In the genomic region with DNA sequence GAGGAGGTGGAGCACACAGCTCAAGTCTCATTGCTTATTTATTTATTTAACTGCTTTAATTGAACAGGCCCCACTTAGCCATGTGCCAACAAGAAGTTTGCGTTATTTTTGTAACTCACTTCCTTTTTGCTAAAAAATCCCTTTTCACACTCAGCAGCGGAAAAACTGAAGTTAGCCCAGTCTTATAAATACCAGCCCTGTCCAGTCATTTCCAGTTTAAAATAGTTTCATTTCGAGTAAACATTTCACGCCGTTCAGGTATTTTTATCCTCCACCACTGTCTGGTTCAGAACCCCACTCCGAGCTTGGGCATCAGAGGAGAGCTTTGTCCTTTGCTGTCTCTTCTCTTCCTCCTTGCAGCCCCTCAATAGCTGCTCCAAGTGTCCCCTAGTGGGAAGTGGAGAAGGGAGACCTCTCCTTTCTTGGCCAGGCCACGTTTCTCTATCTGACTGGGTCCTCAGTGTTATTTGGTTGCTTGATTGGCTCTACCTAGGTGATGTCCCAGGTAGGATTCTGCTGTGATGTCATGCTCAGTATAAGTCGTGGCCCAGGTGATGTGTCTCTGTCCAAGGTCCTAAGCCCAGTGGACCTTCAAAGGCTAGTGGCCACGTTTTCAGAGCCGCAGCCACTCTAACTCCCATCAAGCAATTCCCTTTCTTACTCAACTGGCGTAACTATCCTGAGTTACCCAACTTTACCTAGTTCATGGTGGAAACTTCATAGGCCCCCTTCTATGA, we compare ENCODE assay signal across 12 cellular contexts. TPM values are rescaled to one million over a fixed set of nuclear protein-coding genes. Genes with fewer than 3 reads are reported as not detected.
DNase-seq lines count a peak whose midpoint lies in the region; ATAC-seq and TF ChIP-seq lines count a peak whose summit lies in the region.
"Had no signal": no experiment of that assay in that cellular context is flagged by ENCODE, and none has a peak within 500 bp of the region (broad histone marks: within the 10 kb centered on the region; RNA-seq: fewer than 3 reads in every experiment).

No MANE protein-coding gene starts in this region.

- ATAC-seq in GM19351 (IDR thresholded peaks at IDR 0.05; ENCODE audit: unreplicated experiment) (peak; percentile 93), HG02870 (IDR thresholded peaks at IDR 0.05; ENCODE audit: unreplicated experiment) (peak; percentile 94), right cardiac atrium (no peak), HG03045 (IDR thresholded peaks at IDR 0.05; ENCODE audit: unreplicated experiment) (no peak)
- ATAC-seq: PC-3, psoas muscle had no signal

- H3K4me3 ChIP-seq in right cardiac atrium (ENCODE audit: low read length): no peak overlapping the region
- H3K4me3 ChIP-seq: psoas muscle had no signal

- 68% methylated on average over 11 of the region's 11 CpGs for WGBS in right cardiac atrium

- DNase-seq in GM10248 (ENCODE audit: extremely low spot score): peak; percentile 49
- DNase-seq in NOMO-1 treated with DMSO at 0.1 percent for 48 hours (lab: John Stamatoyannopoulos, UW; ENCODE audit: unreplicated experiment): peak; percentile 31
- DNase-seq in epidermal melanocyte (ENCODE audit: insufficient read length, low spot score): no peak
- no peak for DNase-seq in right cardiac atrium
- DNase-seq in stimulated activated naive CD4-positive, alpha-beta T cell (lab: John Stamatoyannopoulos, UW): no peak
- DNase-seq: CD4-positive, CD25-positive, alpha-beta regulatory T cell; Kasumi-1; PC-3; psoas muscle had no signal

- no peaks in the 10 kb centered on the region for H3K9me3 ChIP-seq in right cardiac atrium (ENCODE audit: control insufficient read depth, low read length)
- H3K9me3 ChIP-seq: psoas muscle had no signal

- no peaks in the 10 kb centered on the region for H3K27me3 ChIP-seq in right cardiac atrium (ENCODE audit: control insufficient read depth, insufficient read depth)

- CTCF ChIA-PET in GM10248 (lab: Yijun Ruan, JAX): interaction anchor here (1.4 kb wide), 1 partner anchor 128 kb away, joined by 3 read pairs; no protein-coding TSS in a partner anchor

- no peaks in the 10 kb centered on the region for H3K4me1 ChIP-seq in right cardiac atrium (ENCODE audit: control insufficient read depth, insufficient read depth, low read length)
- H3K4me1 ChIP-seq: psoas muscle had no signal

- POLR2A ChIA-PET in GM10248 (lab: Yijun Ruan, JAX): no interaction called here

- intact Hi-C loops in right cardiac atrium (cut with DNase I): no loop called here

- TF ChIP-seq CTCF in GM10248 (IDR thresholded peaks at IDR 0.05; ENCODE audit: control extremely low read depth, extremely low read depth, low read depth, missing control alignments): no peak

- H3K27ac ChIP-seq in right cardiac atrium (ENCODE audit: low read length): no peak overlapping the region
- H3K27ac ChIP-seq: psoas muscle had no signal

RNA-seq across cellular contexts. Expression of gene GAS7, which starts 53.0 kb away (rescaled TPM):
- total RNA-seq in right cardiac atrium: 100 to 1,000 TPM in 3 of 4 donors, 10 to 100 TPM in 1; 68.1 to 200 (median 122) TPM
- polyA plus RNA-seq in right cardiac atrium: 40.3 TPM
- total RNA-seq: PC-3 had no signal

Comparison
In these comparisons a context has a peak if more than half of its experiments do, and no peak if none do; other contexts are left out.
1. DNase-seq: peak in GM10248 (single experiment) and NOMO-1 treated with DMSO at 0.1 percent for 48 hours (single experiment); none in epidermal melanocyte (single experiment), right cardiac atrium (0 of 3) and stimulated activated naive CD4-positive, alpha-beta T cell (0 of 6).
2. ATAC-seq: peak in GM19351 (single experiment) and HG02870 (single experiment); none in right cardiac atrium (0 of 2) and HG03045 (single experiment).